In the genomic region with DNA sequence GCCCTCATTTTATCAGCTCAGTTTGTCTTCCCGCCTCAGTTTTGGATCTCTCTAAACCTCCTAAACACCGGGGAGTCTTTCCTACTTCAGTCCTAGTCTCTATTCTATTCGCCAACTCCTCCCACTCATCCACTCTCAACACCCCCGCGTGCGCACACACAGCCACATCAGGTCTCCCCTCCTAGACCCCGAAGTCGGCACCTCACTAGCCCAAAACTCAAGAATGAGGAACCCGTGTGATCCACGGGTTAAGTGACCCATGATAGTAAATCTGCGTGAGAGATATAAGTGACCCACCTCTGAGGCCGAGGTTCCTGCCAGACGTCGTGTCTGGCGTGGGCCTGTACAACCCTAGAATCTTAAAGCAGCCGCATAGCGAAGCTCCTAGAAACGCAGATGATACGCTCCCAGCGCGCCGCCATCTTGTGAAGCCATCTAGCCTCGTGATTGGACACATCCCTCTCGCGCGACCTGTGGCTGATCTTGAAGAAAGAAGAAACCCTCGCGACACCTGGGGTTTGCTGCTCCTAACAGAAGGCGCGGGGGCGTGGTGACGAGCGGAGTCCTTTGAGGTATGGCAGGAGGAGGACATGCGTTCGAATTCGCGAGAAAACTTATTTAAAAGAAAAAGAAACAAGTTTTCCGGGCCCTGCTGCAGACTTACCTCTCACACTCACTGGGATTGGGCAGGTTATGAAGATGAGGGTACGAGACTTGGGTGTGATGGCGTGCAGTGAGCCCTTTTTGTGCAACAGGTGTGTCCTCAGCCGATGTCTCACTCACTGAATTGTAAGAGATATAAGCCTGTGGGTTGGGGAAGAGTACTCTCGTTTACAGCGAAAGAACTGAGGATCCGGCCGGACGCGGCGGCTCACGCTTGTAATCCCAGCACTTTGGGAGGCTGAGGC, we compare ENCODE assay signal across 1 cellular context.
A peak's percentile ranks its signal among the peaks of the same experiment; 100 is the strongest.
TF ChIP-seq lines count a peak whose summit lies in the region.

A gene with protein sequence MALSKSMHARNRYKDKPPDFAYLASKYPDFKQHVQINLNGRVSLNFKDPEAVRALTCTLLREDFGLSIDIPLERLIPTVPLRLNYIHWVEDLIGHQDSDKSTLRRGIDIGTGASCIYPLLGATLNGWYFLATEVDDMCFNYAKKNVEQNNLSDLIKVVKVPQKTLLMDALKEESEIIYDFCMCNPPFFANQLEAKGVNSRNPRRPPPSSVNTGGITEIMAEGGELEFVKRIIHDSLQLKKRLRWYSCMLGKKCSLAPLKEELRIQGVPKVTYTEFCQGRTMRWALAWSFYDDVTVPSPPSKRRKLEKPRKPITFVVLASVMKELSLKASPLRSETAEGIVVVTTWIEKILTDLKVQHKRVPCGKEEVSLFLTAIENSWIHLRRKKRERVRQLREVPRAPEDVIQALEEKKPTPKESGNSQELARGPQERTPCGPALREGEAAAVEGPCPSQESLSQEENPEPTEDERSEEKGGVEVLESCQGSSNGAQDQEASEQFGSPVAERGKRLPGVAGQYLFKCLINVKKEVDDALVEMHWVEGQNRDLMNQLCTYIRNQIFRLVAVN (minus strand): TSS at position 427 of the 908 bp plus-strand sequence. CDS start 9,557 bp downstream, outside the sequence.

TF ChIP-seq in WTC11, 78 proteins besides CTCF, POLR2A, EP300 and RAD21 (continued from another document):
- no peak for TF ChIP-seq KAT7 (CRISPR knock-in tag; IDR thresholded peaks at IDR 0.05; ENCODE audit: borderline replicate concordance)
- TF ChIP-seq ZBTB21 (CRISPR knock-in tag; IDR thresholded peaks at IDR 0.05; ENCODE audit: borderline replicate concordance), result 0 out of 2 replicates have a peak, but pooled peaks have one; percentile 12
- no peak for TF ChIP-seq NR1H2 (CRISPR knock-in tag; IDR thresholded peaks at IDR 0.05)
- TF ChIP-seq, protein P1, sequence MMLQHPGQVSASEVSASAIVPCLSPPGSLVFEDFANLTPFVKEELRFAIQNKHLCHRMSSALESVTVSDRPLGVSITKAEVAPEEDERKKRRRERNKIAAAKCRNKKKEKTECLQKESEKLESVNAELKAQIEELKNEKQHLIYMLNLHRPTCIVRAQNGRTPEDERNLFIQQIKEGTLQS (CRISPR knock-in tag; conservative IDR thresholded peaks at IDR 0.05), result no peak
- no peak for TF ChIP-seq JAZF1 (CRISPR knock-in tag; IDR thresholded peaks at IDR 0.05)
- TF ChIP-seq, protein P2, sequence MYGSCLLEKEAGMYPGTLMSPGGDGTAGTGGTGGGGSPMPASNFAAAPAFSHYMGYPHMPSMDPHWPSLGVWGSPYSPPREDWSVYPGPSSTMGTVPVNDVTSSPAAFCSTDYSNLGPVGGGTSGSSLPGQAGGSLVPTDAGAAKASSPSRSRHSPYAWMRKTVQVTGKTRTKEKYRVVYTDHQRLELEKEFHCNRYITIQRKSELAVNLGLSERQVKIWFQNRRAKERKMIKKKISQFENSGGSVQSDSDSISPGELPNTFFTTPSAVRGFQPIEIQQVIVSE (CRISPR knock-in tag; IDR thresholded peaks at IDR 0.05; ENCODE audit: borderline replicate concordance), result no peak
- TF ChIP-seq ESRRA (CRISPR knock-in tag; IDR thresholded peaks at IDR 0.05; ENCODE audit: borderline replicate concordance), result no peak
- no peak for TF ChIP-seq ZNF671 (CRISPR knock-in tag; IDR thresholded peaks at IDR 0.05)
- TF ChIP-seq, protein P3, sequence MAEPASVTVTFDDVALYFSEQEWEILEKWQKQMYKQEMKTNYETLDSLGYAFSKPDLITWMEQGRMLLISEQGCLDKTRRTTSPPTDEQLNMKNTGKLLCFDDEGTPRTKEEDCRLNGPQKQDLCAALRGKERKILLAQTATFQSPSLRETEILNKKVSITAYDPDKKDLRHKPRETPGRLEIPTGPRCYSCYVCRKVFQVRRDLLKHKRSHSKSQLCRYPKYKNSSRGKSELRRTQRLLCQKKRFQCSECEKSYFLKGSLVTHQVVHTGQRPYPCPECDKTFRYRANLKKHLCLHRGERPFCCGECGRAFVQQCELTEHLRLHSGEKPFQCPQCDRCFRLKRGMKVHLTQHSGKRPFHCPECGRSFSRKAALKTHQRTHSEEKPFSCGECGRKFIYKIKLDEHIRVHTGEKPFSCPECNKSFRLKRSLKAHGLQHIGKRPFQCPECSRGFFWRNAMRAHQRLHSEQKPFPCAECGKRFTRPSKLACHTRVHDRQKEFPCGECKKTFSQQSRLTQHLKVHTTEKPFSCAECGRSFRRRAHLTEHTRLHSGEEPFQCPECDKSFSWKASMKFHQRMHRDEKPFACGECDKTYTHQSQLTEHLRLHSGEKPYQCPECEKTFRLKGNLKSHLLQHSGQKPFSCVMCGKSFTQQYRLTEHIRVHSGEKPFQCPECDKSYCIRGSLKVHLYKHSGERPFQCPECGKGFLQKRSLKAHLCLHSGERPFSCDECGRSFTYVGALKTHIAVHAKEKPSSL (CRISPR knock-in tag; conservative IDR thresholded peaks at IDR 0.05), result no peak
- no peak for TF ChIP-seq MYBL2 (CRISPR knock-in tag; IDR thresholded peaks at IDR 0.05)
- TF ChIP-seq FOXK1 (CRISPR knock-in tag; IDR thresholded peaks at IDR 0.05), result 0 out of 2 replicates have a peak, but pooled peaks have one; percentile 41
- TF ChIP-seq NFYB (CRISPR knock-in tag; conservative IDR thresholded peaks at IDR 0.05; ENCODE audit: low read depth), result no peak; the same call in 1 of the 2 replicates
- TF ChIP-seq, protein P4, sequence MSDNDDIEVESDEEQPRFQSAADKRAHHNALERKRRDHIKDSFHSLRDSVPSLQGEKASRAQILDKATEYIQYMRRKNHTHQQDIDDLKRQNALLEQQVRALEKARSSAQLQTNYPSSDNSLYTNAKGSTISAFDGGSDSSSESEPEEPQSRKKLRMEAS (CRISPR knock-in tag; IDR thresholded peaks at IDR 0.05), result peak; percentile 65
- TF ChIP-seq ETV6 (CRISPR knock-in tag; IDR thresholded peaks at IDR 0.05), result peak; percentile 56; the same call in 1 of the 2 replicates
- TF ChIP-seq, protein P5, sequence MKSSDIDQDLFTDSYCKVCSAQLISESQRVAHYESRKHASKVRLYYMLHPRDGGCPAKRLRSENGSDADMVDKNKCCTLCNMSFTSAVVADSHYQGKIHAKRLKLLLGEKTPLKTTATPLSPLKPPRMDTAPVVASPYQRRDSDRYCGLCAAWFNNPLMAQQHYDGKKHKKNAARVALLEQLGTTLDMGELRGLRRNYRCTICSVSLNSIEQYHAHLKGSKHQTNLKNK (CRISPR knock-in tag; IDR thresholded peaks at IDR 0.05), result no peak
- no peak for TF ChIP-seq ZNF121 (CRISPR knock-in tag; IDR thresholded peaks at IDR 0.05)
- TF ChIP-seq, protein P6, sequence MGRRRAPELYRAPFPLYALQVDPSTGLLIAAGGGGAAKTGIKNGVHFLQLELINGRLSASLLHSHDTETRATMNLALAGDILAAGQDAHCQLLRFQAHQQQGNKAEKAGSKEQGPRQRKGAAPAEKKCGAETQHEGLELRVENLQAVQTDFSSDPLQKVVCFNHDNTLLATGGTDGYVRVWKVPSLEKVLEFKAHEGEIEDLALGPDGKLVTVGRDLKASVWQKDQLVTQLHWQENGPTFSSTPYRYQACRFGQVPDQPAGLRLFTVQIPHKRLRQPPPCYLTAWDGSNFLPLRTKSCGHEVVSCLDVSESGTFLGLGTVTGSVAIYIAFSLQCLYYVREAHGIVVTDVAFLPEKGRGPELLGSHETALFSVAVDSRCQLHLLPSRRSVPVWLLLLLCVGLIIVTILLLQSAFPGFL (CRISPR knock-in tag; IDR thresholded peaks at IDR 0.05; ENCODE audit: borderline replicate concordance), result no peak
- no peak for TF ChIP-seq FOXP1 (CRISPR knock-in tag; IDR thresholded peaks at IDR 0.05; ENCODE audit: borderline replicate concordance)
- TF ChIP-seq, protein P7, sequence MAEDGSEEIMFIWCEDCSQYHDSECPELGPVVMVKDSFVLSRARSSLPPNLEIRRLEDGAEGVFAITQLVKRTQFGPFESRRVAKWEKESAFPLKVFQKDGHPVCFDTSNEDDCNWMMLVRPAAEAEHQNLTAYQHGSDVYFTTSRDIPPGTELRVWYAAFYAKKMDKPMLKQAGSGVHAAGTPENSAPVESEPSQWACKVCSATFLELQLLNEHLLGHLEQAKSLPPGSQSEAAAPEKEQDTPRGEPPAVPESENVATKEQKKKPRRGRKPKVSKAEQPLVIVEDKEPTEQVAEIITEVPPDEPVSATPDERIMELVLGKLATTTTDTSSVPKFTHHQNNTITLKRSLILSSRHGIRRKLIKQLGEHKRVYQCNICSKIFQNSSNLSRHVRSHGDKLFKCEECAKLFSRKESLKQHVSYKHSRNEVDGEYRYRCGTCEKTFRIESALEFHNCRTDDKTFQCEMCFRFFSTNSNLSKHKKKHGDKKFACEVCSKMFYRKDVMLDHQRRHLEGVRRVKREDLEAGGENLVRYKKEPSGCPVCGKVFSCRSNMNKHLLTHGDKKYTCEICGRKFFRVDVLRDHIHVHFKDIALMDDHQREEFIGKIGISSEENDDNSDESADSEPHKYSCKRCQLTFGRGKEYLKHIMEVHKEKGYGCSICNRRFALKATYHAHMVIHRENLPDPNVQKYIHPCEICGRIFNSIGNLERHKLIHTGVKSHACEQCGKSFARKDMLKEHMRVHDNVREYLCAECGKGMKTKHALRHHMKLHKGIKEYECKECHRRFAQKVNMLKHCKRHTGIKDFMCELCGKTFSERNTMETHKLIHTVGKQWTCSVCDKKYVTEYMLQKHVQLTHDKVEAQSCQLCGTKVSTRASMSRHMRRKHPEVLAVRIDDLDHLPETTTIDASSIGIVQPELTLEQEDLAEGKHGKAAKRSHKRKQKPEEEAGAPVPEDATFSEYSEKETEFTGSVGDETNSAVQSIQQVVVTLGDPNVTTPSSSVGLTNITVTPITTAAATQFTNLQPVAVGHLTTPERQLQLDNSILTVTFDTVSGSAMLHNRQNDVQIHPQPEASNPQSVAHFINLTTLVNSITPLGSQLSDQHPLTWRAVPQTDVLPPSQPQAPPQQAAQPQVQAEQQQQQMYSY (CRISPR knock-in tag; IDR thresholded peaks at IDR 0.05), result no peak
